ENCODE assay signal across 10 cellular contexts in genomic region chr5:176359658-176360057, GRCh38. TPM values are rescaled to one million over a fixed set of nuclear protein-coding genes. Genes with fewer than 3 reads are reported as not detected.
DNase-seq lines count a peak whose midpoint lies in the region; ATAC-seq and TF ChIP-seq lines count a peak whose summit lies in the region.
"Had no signal": no experiment of that assay in that cellular context is flagged by ENCODE, and none has a peak within 500 bp of the region (broad histone marks: within the 10 kb centered on the region; RNA-seq: fewer than 3 reads in every experiment).

No MANE protein-coding gene starts in this region.

- TF ChIP-seq POLR2A in heart left ventricle (IDR thresholded peaks at IDR 0.05) (no peak), stomach (IDR thresholded peaks at IDR 0.05) (no peak), esophagus squamous epithelium (IDR thresholded peaks at IDR 0.05) (no peak)

- peaks cover 49% of the 10 kb centered on the region for H3K36me3 Mint-ChIP-seq in activated B cell treated with CpG ODN at 0.5 μM for 24 hours (ENCODE audit: low read depth)

- CTCF ChIA-PET in activated B cell treated with CpG ODN at 0.5 μM for 24 hours (lab: Charles Lee): no interaction called here

- peak overlapping the region; percentile 53 for H3K4me3 Mint-ChIP-seq in activated B cell treated with CpG ODN at 0.5 μM for 24 hours

- H3K27me3 ChIP-seq in left ventricle myocardium inferior (ENCODE audit: low read depth): no peaks in the 10 kb centered on the region
- no peaks in the 10 kb centered on the region for H3K27me3 ChIP-seq in heart left ventricle
- H3K27me3 ChIP-seq in stomach: no peaks in the 10 kb centered on the region
- H3K27me3 ChIP-seq in left lung: peaks cover 0 to 8% of the 10 kb centered on the region in 2 donors
- H3K27me3 ChIP-seq in esophagus squamous epithelium: no peaks in the 10 kb centered on the region

- 64 to 72% (median 68%) methylated on average over 4 of the region's 4 CpGs for WGBS in heart left ventricle, 4 donors
- WGBS in stomach, 5 donors: 48 to 58% (median 52%) methylated on average over 4 of the region's 4 CpGs
- WGBS in esophagus squamous epithelium, 2 donors: 49 to 53% methylated on average over 4 of the region's 4 CpGs

- POLR2A ChIA-PET in activated B cell treated with CpG ODN at 0.5 μM for 24 hours (lab: Charles Lee): interaction anchor here (1.1 to 3.2 kb wide), 2 partner anchors 28 to 89 kb away, joined by 6 to 45 read pairs; partner anchors contain the start of genes HIGD2A and NOP16

- no peaks in the 10 kb centered on the region for H3K27me3 Mint-ChIP-seq in activated B cell treated with CpG ODN at 0.5 μM for 24 hours

- TF ChIP-seq EP300 in stomach (IDR thresholded peaks at IDR 0.05): no peak

- no peak for ATAC-seq in heart left ventricle
- no peak for ATAC-seq in activated B cell treated with CpG ODN at 0.5 μM for 24 hours (ENCODE audit: low read depth)
- ATAC-seq in left lung: no peak
- ATAC-seq in GM18517 (IDR thresholded peaks at IDR 0.05; ENCODE audit: unreplicated experiment): no peak

- H3K27ac ChIP-seq in left ventricle myocardium inferior (replicated peaks): no peak overlapping the region
- H3K27ac ChIP-seq in heart left ventricle: no peak overlapping the region
- no peak overlapping the region for H3K27ac ChIP-seq in stomach
- H3K27ac ChIP-seq in left lung: no peak overlapping the region
- H3K27ac ChIP-seq in esophagus squamous epithelium: no peak overlapping the region

- H3K4me1 ChIP-seq in left ventricle myocardium inferior (peaks cover 45% of the 10 kb centered on the region), heart left ventricle (peaks cover 0 to 27% (median 16%) of the 10 kb centered on the region in 12 donors), stomach (peaks cover 14 to 55% (median 29%) of the 10 kb centered on the region in 4 donors), left lung (peaks cover 7 to 28% of the 10 kb centered on the region in 2 donors), esophagus squamous epithelium (peaks cover 0 to 60% (median 17%) of the 10 kb centered on the region in 3 donors)

- H3K4me3 ChIP-seq in left ventricle myocardium inferior (peak overlapping the region; percentile 97), heart left ventricle (peak overlapping the region in 2 of 12 donors; percentile 21 to 99), stomach (peak overlapping the region in 3 of 4 donors; percentile 1 to 83 (median 80)), left lung (no peak overlapping the region), esophagus squamous epithelium (peak overlapping the region in 1 of 4 donors; percentile 29)

- H3K9me3 Mint-ChIP-seq in activated B cell treated with CpG ODN at 0.5 μM for 24 hours: no peaks in the 10 kb centered on the region

- no peak for DNase-seq in left ventricle myocardium inferior
- no peak for DNase-seq in heart left ventricle
- no peak for DNase-seq in activated B cell treated with CpG ODN at 0.5 μM for 24 hours
- peak; percentile 11 for DNase-seq in fibroblast of peridontal ligament (ENCODE audit: extremely low read depth)
- no peak for DNase-seq in stomach
- no peak for DNase-seq in left lung
- DNase-seq in esophagus squamous epithelium (lab: John Stamatoyannopoulos, UW): no peak
- DNase-seq: NCI-H2227 treated with DMSO at 0.1 percent for 48 hours; stimulated activated CD4-positive, alpha-beta T cell treated with anti-CD3 and anti-CD28 coated beads, Interleukin-2, amount 100 ng/mL, for 24 hours had no signal

- intact Hi-C loops in left ventricle myocardium inferior (cut with micrococcal nuclease) (no loop called here), heart left ventricle (cut with DNase I) (loop anchor here in 3 of 10 donors (2.0 to 10.0 kb wide), 6 partner anchors 38 to 285 kb away; partner anchors contain the start of genes CLTB (in 2 of the 3), FAF2 (in 1 of the 3), RNF44 (in 1 of the 3) and TSPAN17 (in 1 of the 3)), activated B cell treated with CpG ODN at 0.5 μM for 24 hours (cut with micrococcal nuclease) (no loop called here), stomach (cut with DNase I; ENCODE audit: low total_unique reads) (no loop called here), left lung (cut with DNase I) (no loop called here), esophagus squamous epithelium (cut with DNase I) (no loop called here)

- peaks cover 45% of the 10 kb centered on the region for H3K36me3 ChIP-seq in left ventricle myocardium inferior
- H3K36me3 ChIP-seq in heart left ventricle: peaks cover 0 to 48% (median 34%) of the 10 kb centered on the region in 9 donors
- peaks cover 5 to 47% (median 46%) of the 10 kb centered on the region in 4 donors for H3K36me3 ChIP-seq in stomach
- peaks cover 0 to 41% of the 10 kb centered on the region in 2 donors for H3K36me3 ChIP-seq in left lung
- peaks cover 0 to 51% (median 18%) of the 10 kb centered on the region in 3 donors for H3K36me3 ChIP-seq in esophagus squamous epithelium

- TF ChIP-seq CTCF in left ventricle myocardium inferior (IDR thresholded peaks at IDR 0.05; ENCODE audit: borderline replicate concordance): no peak
- TF ChIP-seq CTCF in heart left ventricle (IDR thresholded peaks at IDR 0.05): no peak
- no peak for TF ChIP-seq CTCF in activated B cell treated with CpG ODN at 0.5 μM for 24 hours (IDR thresholded peaks at IDR 0.05)
- no peak for TF ChIP-seq CTCF in stomach (IDR thresholded peaks at IDR 0.05)
- TF ChIP-seq CTCF in left lung (IDR thresholded peaks at IDR 0.05): no peak
- TF ChIP-seq CTCF in esophagus squamous epithelium (IDR thresholded peaks at IDR 0.05): no peak

- H3K9me3 ChIP-seq in left ventricle myocardium inferior (replicated peaks) (no peaks in the 10 kb centered on the region), heart left ventricle (no peaks in the 10 kb centered on the region), stomach (no peaks in the 10 kb centered on the region), left lung (no peaks in the 10 kb centered on the region), esophagus squamous epithelium (no peaks in the 10 kb centered on the region)

- H3K27ac Mint-ChIP-seq in activated B cell treated with CpG ODN at 0.5 μM for 24 hours: peak overlapping the region; percentile 9

- H3K4me1 Mint-ChIP-seq in activated B cell treated with CpG ODN at 0.5 μM for 24 hours: peaks cover 28% of the 10 kb centered on the region

RNA-seq across cellular contexts. Expression of gene KIAA1191, which starts 1.9 kb away (rescaled TPM):
- 91.6 TPM for total RNA-seq in left ventricle myocardium inferior
- 100 to 1,000 TPM in 5 of 9 donors, 10 to 100 TPM in 4; 68.4 to 143 (median 104) TPM for total RNA-seq in heart left ventricle
- polyA plus RNA-seq in heart left ventricle: 10 to 100 TPM; 42.8 to 61.8 TPM
- 56.6 and 57.5 TPM in 2 replicates for total RNA-seq in activated B cell treated with CpG ODN at 0.5 μM for 24 hours
- 100 to 1,000 TPM in 2 of 5 donors, 10 to 100 TPM in 2, 1 to 10 TPM in 1; 6.1 to 398 (median 83.0) TPM for total RNA-seq in stomach
- polyA plus RNA-seq in stomach: 100 to 1,000 TPM in 1 of 3 donors, 10 to 100 TPM in 2; 51.4 to 107 (median 89.2) TPM
- 10 to 100 TPM; 74.5 to 91.7 TPM for total RNA-seq in left lung
- 10 to 100 TPM; 57.0 to 99.9 (median 73.7) TPM for total RNA-seq in esophagus squamous epithelium

RNA-seq across cellular contexts. Expression of gene ARL10, which starts 5.6 kb away (rescaled TPM):
- total RNA-seq in left ventricle myocardium inferior (6.0 TPM), heart left ventricle (1 to 10 TPM; 2.9 to 8.1 (median 5.4) TPM), activated B cell treated with CpG ODN at 0.5 μM for 24 hours (10.9 and 14.3 TPM in 2 replicates), stomach (1 to 10 TPM; 1.2 to 9.9 (median 3.0) TPM), left lung (1 to 10 TPM; 6.0 to 8.2 TPM), esophagus squamous epithelium (10 to 100 TPM in 1 of 4 donors, 1 to 10 TPM in 3; 2.4 to 10.1 (median 6.3) TPM)
- polyA plus RNA-seq in heart left ventricle (1 to 10 TPM; 1.5 to 4.8 TPM), stomach (1 to 10 TPM in 2 of 3 donors, under 1 TPM in 1; 0.31 to 3.5 (median 1.4) TPM)

RNA-seq across cellular contexts. Expression of gene NOP16, which starts 28.7 kb away (rescaled TPM):
- total RNA-seq in left ventricle myocardium inferior: 19.1 TPM
- total RNA-seq in heart left ventricle: 10 to 100 TPM in 8 of 9 donors, 1 to 10 TPM in 1; 9.3 to 33.9 (median 15.8) TPM
- 10 to 100 TPM; 33.4 to 83.4 TPM for polyA plus RNA-seq in heart left ventricle
- 50.9 and 65.1 TPM in 2 replicates for total RNA-seq in activated B cell treated with CpG ODN at 0.5 μM for 24 hours
- 10 to 100 TPM in 2 of 5 donors, 1 to 10 TPM in 2, not detected in 1; 4.3 to 55.8 (median 9.2) TPM for total RNA-seq in stomach
- polyA plus RNA-seq in stomach: 10 to 100 TPM; 30.9 to 55.5 (median 38.0) TPM
- 10 to 100 TPM; 14.9 to 24.0 TPM for total RNA-seq in left lung
- 10 to 100 TPM; 19.9 to 38.0 (median 30.9) TPM for total RNA-seq in esophagus squamous epithelium

RNA-seq across cellular contexts. Expression of gene HIGD2A, which starts 28.9 kb away (rescaled TPM):
- 217 TPM for total RNA-seq in left ventricle myocardium inferior
- total RNA-seq in heart left ventricle: 100 to 1,000 TPM; 177 to 318 (median 218) TPM
- polyA plus RNA-seq in heart left ventricle: 100 to 1,000 TPM; 229 to 454 TPM
- total RNA-seq in activated B cell treated with CpG ODN at 0.5 μM for 24 hours: 113 and 116 TPM in 2 replicates
- 100 to 1,000 TPM in 4 of 5 donors, 10 to 100 TPM in 1; 47.2 to 233 (median 181) TPM for total RNA-seq in stomach
- 100 to 1,000 TPM; 207 to 248 (median 243) TPM for polyA plus RNA-seq in stomach
- total RNA-seq in left lung: 100 to 1,000 TPM in 1 of 2 donors, 10 to 100 TPM in 1; 83.3 to 109 TPM
- 100 to 1,000 TPM in 2 of 4 donors, 10 to 100 TPM in 2; 77.2 to 122 (median 90.3) TPM for total RNA-seq in esophagus squamous epithelium

RNA-seq across cellular contexts. Expression of gene CLTB, which starts 56.7 kb away (rescaled TPM):
- total RNA-seq in left ventricle myocardium inferior: 216 TPM
- total RNA-seq in heart left ventricle: 100 to 1,000 TPM; 185 to 401 (median 231) TPM
- 100 to 1,000 TPM; 461 to 464 TPM for polyA plus RNA-seq in heart left ventricle
- total RNA-seq in activated B cell treated with CpG ODN at 0.5 μM for 24 hours: 29.5 and 48.9 TPM in 2 replicates
- 100 to 1,000 TPM in 4 of 5 donors, 10 to 100 TPM in 1; 81.9 to 427 (median 179) TPM for total RNA-seq in stomach
- polyA plus RNA-seq in stomach: 100 to 1,000 TPM; 171 to 280 (median 274) TPM
- 100 to 1,000 TPM in 1 of 2 donors, 10 to 100 TPM in 1; 92.1 to 128 TPM for total RNA-seq in left lung
- total RNA-seq in esophagus squamous epithelium: 100 to 1,000 TPM; 347 to 732 (median 444) TPM

Comparison
In these comparisons a context has a peak if more than half of its experiments do, and no peak if none do; other contexts are left out.
1. H3K4me3 ChIP-seq: peak in left ventricle myocardium inferior (single experiment) and stomach (3 of 4); none in left lung (0 of 2).